ENCODE assay signal across 1 cellular context in the genomic region with DNA sequence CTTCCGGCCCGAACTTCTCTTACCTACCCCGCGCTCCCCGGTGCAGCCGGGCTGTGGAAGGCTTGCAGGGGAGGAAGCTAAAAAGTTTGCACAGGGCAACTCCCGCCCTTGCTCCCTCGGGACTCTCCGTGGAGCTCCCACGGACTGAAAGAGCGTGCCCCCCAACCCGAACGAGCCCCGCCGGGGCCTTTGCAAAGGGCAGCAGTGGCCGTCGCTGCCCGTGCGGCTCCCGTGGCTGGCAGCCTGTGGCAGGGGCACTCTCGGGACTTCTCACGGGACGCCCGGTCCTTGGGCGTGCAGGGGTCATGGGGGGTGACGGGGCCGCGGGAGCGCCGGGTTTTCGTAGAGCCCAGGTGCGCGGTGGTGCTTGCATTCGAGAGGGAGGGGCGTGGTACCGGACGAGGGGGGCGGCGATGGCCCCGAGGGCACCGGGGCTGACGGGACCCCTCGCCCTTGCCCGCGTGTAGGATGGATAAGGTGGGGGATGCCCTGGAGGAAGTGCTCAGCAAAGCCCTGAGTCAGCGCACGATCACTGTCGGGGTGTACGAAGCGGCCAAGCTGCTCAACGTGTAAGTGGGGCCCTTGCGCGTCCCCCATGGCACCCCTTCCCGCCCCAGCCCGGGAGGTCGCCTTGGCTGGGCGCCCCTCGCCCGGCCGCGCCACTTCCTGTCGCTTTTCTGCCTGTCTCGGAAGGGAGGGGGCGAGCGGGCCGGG.
TF ChIP-seq lines count a peak whose summit lies in the region.

No MANE protein-coding gene starts in this region.

TF ChIP-seq in K562, 482 proteins besides CTCF, POLR2A, EP300 and RAD21 (continued from another document and continues in another):
- TF ChIP-seq ZC3H4 (CRISPR knock-in tag; IDR thresholded peaks at IDR 0.05; ENCODE audit: borderline replicate concordance), result peak; percentile 97
- no peak for TF ChIP-seq SIX5 (IDR thresholded peaks at IDR 0.05; ENCODE audit: borderline replicate concordance in 1 of 2, insufficient read depth in 1 of 2, low read depth in 1 of 2, low read length in 2 of 2)
- peak; percentile 91; the same call in 1 of the 2 replicates for TF ChIP-seq TGIF2 (CRISPR knock-in tag; IDR thresholded peaks at IDR 0.05)
- TF ChIP-seq, protein P1, sequence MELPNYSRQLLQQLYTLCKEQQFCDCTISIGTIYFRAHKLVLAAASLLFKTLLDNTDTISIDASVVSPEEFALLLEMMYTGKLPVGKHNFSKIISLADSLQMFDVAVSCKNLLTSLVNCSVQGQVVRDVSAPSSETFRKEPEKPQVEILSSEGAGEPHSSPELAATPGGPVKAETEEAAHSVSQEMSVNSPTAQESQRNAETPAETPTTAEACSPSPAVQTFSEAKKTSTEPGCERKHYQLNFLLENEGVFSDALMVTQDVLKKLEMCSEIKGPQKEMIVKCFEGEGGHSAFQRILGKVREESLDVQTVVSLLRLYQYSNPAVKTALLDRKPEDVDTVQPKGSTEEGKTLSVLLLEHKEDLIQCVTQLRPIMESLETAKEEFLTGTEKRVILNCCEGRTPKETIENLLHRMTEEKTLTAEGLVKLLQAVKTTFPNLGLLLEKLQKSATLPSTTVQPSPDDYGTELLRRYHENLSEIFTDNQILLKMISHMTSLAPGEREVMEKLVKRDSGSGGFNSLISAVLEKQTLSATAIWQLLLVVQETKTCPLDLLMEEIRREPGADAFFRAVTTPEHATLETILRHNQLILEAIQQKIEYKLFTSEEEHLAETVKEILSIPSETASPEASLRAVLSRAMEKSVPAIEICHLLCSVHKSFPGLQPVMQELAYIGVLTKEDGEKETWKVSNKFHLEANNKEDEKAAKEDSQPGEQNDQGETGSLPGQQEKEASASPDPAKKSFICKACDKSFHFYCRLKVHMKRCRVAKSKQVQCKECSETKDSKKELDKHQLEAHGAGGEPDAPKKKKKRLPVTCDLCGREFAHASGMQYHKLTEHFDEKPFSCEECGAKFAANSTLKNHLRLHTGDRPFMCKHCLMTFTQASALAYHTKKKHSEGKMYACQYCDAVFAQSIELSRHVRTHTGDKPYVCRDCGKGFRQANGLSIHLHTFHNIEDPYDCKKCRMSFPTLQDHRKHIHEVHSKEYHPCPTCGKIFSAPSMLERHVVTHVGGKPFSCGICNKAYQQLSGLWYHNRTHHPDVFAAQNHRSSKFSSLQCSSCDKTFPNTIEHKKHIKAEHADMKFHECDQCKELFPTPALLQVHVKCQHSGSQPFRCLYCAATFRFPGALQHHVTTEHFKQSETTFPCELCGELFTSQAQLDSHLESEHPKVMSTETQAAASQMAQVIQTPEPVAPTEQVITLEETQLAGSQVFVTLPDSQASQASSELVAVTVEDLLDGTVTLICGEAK (IDR thresholded peaks at IDR 0.05), result peak; percentile 14; the same call in 1 of the 2 replicates
- TF ChIP-seq, protein P1 (CRISPR knock-in tag; IDR thresholded peaks at IDR 0.05), result no peak
- no peak for TF ChIP-seq ZNF644 (tag; IDR thresholded peaks at IDR 0.05; ENCODE audit: low read depth)
- peak; percentile 59; the same call in 1 of the 2 replicates for TF ChIP-seq SAFB (IDR thresholded peaks at IDR 0.05; ENCODE audit: borderline replicate concordance, low read depth, low read length)
- TF ChIP-seq, protein P2, sequence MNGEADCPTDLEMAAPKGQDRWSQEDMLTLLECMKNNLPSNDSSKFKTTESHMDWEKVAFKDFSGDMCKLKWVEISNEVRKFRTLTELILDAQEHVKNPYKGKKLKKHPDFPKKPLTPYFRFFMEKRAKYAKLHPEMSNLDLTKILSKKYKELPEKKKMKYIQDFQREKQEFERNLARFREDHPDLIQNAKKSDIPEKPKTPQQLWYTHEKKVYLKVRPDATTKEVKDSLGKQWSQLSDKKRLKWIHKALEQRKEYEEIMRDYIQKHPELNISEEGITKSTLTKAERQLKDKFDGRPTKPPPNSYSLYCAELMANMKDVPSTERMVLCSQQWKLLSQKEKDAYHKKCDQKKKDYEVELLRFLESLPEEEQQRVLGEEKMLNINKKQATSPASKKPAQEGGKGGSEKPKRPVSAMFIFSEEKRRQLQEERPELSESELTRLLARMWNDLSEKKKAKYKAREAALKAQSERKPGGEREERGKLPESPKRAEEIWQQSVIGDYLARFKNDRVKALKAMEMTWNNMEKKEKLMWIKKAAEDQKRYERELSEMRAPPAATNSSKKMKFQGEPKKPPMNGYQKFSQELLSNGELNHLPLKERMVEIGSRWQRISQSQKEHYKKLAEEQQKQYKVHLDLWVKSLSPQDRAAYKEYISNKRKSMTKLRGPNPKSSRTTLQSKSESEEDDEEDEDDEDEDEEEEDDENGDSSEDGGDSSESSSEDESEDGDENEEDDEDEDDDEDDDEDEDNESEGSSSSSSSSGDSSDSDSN (IDR thresholded peaks at IDR 0.05; ENCODE audit: borderline replicate concordance in 1 of 2, low read depth in 2 of 2, low read length in 2 of 2), result no peak
- TF ChIP-seq POLR2AphosphoS2 (IDR thresholded peaks at IDR 0.05; ENCODE audit: low read length), result 0 out of 2 replicates have a peak, but pooled peaks have one; percentile 3
- TF ChIP-seq MAZ (CRISPR knock-in tag; conservative IDR thresholded peaks at IDR 0.05 in 1 of 2, IDR thresholded peaks at IDR 0.05 in 1 of 2), result peak in 1 of 2 experiments; percentile 23; a peak in 1 of 4 replicates
- no peak for TF ChIP-seq MYBL2 (IDR thresholded peaks at IDR 0.05; ENCODE audit: low read depth)
- no peak for TF ChIP-seq MYBL2 (CRISPR knock-in tag; IDR thresholded peaks at IDR 0.05; ENCODE audit: borderline replicate concordance)
- TF ChIP-seq, protein P3, sequence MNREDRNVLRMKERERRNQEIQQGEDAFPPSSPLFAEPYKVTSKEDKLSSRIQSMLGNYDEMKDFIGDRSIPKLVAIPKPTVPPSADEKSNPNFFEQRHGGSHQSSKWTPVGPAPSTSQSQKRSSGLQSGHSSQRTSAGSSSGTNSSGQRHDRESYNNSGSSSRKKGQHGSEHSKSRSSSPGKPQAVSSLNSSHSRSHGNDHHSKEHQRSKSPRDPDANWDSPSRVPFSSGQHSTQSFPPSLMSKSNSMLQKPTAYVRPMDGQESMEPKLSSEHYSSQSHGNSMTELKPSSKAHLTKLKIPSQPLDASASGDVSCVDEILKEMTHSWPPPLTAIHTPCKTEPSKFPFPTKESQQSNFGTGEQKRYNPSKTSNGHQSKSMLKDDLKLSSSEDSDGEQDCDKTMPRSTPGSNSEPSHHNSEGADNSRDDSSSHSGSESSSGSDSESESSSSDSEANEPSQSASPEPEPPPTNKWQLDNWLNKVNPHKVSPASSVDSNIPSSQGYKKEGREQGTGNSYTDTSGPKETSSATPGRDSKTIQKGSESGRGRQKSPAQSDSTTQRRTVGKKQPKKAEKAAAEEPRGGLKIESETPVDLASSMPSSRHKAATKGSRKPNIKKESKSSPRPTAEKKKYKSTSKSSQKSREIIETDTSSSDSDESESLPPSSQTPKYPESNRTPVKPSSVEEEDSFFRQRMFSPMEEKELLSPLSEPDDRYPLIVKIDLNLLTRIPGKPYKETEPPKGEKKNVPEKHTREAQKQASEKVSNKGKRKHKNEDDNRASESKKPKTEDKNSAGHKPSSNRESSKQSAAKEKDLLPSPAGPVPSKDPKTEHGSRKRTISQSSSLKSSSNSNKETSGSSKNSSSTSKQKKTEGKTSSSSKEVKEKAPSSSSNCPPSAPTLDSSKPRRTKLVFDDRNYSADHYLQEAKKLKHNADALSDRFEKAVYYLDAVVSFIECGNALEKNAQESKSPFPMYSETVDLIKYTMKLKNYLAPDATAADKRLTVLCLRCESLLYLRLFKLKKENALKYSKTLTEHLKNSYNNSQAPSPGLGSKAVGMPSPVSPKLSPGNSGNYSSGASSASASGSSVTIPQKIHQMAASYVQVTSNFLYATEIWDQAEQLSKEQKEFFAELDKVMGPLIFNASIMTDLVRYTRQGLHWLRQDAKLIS (CRISPR knock-in tag; IDR thresholded peaks at IDR 0.05), result peak; percentile 11; the same call in 1 of the 2 replicates
- TF ChIP-seq, protein P4, sequence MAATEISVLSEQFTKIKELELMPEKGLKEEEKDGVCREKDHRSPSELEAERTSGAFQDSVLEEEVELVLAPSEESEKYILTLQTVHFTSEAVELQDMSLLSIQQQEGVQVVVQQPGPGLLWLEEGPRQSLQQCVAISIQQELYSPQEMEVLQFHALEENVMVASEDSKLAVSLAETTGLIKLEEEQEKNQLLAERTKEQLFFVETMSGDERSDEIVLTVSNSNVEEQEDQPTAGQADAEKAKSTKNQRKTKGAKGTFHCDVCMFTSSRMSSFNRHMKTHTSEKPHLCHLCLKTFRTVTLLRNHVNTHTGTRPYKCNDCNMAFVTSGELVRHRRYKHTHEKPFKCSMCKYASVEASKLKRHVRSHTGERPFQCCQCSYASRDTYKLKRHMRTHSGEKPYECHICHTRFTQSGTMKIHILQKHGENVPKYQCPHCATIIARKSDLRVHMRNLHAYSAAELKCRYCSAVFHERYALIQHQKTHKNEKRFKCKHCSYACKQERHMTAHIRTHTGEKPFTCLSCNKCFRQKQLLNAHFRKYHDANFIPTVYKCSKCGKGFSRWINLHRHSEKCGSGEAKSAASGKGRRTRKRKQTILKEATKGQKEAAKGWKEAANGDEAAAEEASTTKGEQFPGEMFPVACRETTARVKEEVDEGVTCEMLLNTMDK (IDR thresholded peaks at IDR 0.05; ENCODE audit: borderline replicate concordance, insufficient read depth, low read depth, low read length, poor library complexity, severe bottlenecking), result no peak
- TF ChIP-seq SRSF3 (IDR thresholded peaks at IDR 0.05; ENCODE audit: insufficient read depth, low read length), result peak; percentile 30; the same call in 1 of the 2 replicates
- TF ChIP-seq, protein P5, sequence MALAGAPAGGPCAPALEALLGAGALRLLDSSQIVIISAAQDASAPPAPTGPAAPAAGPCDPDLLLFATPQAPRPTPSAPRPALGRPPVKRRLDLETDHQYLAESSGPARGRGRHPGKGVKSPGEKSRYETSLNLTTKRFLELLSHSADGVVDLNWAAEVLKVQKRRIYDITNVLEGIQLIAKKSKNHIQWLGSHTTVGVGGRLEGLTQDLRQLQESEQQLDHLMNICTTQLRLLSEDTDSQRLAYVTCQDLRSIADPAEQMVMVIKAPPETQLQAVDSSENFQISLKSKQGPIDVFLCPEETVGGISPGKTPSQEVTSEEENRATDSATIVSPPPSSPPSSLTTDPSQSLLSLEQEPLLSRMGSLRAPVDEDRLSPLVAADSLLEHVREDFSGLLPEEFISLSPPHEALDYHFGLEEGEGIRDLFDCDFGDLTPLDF (CRISPR knock-in tag; IDR thresholded peaks at IDR 0.05), result 0 out of 2 replicates have a peak, but pooled peaks have one; percentile 16
- TF ChIP-seq NEUROD1 (IDR thresholded peaks at IDR 0.05; ENCODE audit: borderline replicate concordance, low read depth, low read length, partially characterized antibody), result no peak
- TF ChIP-seq ZNF316 (IDR thresholded peaks at IDR 0.05), result peak; percentile 81
- TF ChIP-seq PCBP1 (IDR thresholded peaks at IDR 0.05; ENCODE audit: low read depth, low read length, poor library complexity, severe bottlenecking), result peak; percentile 57
- 0 out of 4 replicates have a peak, but pooled peaks of 1 of the 2 experiments have one; percentile 49 for TF ChIP-seq SRF (CRISPR knock-in tag; IDR thresholded peaks at IDR 0.05)
- TF ChIP-seq NR2C2 (CRISPR knock-in tag; IDR thresholded peaks at IDR 0.05), result no peak; the same call in 1 of the 2 replicates
- TF ChIP-seq NR2C2 (tag; IDR thresholded peaks at IDR 0.05), result peak; percentile 20; the same call in 1 of the 2 replicates
- 0 out of 2 replicates have a peak, but pooled peaks have one; percentile 10 for TF ChIP-seq NFIC (IDR thresholded peaks at IDR 0.05)
- 0 out of 2 replicates have a peak, but pooled peaks have one; percentile 26 for TF ChIP-seq PHF8 (IDR thresholded peaks at IDR 0.05; ENCODE audit: borderline replicate concordance, low read length)
- 0 out of 2 replicates have a peak, but pooled peaks have one; percentile 11 for TF ChIP-seq LCOR (CRISPR knock-in tag; IDR thresholded peaks at IDR 0.05)
- no peak for TF ChIP-seq ZNF707 (CRISPR knock-in tag; conservative IDR thresholded peaks at IDR 0.05)
- TF ChIP-seq, protein P6, sequence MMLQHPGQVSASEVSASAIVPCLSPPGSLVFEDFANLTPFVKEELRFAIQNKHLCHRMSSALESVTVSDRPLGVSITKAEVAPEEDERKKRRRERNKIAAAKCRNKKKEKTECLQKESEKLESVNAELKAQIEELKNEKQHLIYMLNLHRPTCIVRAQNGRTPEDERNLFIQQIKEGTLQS (IDR thresholded peaks at IDR 0.05), result no peak
- TF ChIP-seq, protein P6 (CRISPR knock-in tag; conservative IDR thresholded peaks at IDR 0.05), result 0 out of 2 replicates have a peak, but pooled peaks have one; percentile 70
- TF ChIP-seq SMAD3 (CRISPR knock-in tag; conservative IDR thresholded peaks at IDR 0.05), result no peak
- TF ChIP-seq, protein P7, sequence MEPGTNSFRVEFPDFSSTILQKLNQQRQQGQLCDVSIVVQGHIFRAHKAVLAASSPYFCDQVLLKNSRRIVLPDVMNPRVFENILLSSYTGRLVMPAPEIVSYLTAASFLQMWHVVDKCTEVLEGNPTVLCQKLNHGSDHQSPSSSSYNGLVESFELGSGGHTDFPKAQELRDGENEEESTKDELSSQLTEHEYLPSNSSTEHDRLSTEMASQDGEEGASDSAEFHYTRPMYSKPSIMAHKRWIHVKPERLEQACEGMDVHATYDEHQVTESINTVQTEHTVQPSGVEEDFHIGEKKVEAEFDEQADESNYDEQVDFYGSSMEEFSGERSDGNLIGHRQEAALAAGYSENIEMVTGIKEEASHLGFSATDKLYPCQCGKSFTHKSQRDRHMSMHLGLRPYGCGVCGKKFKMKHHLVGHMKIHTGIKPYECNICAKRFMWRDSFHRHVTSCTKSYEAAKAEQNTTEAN (CRISPR knock-in tag; IDR thresholded peaks at IDR 0.05), result peak; percentile 80; the same call in 1 of the 2 replicates
- TF ChIP-seq NCOA4 (IDR thresholded peaks at IDR 0.05; ENCODE audit: partially characterized antibody), result no peak
